8 cellular contexts compared by ENCODE assay signal in genomic region chr5:61330341-61330878, GRCh38. TPM values are rescaled to one million over a fixed set of nuclear protein-coding genes. Genes with fewer than 3 reads are reported as not detected.
DNase-seq lines count a peak whose midpoint lies in the region; FAIRE-seq and TF ChIP-seq lines count a peak whose summit lies in the region.

No MANE protein-coding gene starts in this region.

- TF ChIP-seq EP300 in esophagus muscularis mucosa (IDR thresholded peaks at IDR 0.05): no peak

- TF ChIP-seq CTCF in WERI-Rb-1 (IDR thresholded peaks at IDR 0.05; ENCODE audit: low read depth, low read length) (no peak), esophagus muscularis mucosa (IDR thresholded peaks at IDR 0.05) (no peak)

- intact Hi-C loops in esophagus muscularis mucosa (cut with DNase I): loop anchor here (5.0 to 10.0 kb wide), 4 partner anchors 168 to 386 kb away; partner anchors contain the start of genes ERCC8, NDUFAF2 and SMIM15

- under 1% methylated on average over 28 of the region's 32 CpGs for WGBS in esophagus muscularis mucosa

- FAIRE-seq in GM19239 (lab: Jason Lieb, UNC): no peak

- H3K27ac ChIP-seq in WERI-Rb-1 (peak overlapping the region; percentile 94), esophagus muscularis mucosa (replicated peaks in 1 of 4) (peak overlapping the region; percentile 97 to 98 (median 98))

- H3K4me3 ChIP-seq in WERI-Rb-1 (ENCODE audit: low read depth, low read length) (peak overlapping the region; percentile 94), esophagus muscularis mucosa (peak overlapping the region; percentile 82 to 99 (median 88))

- no peak for TF ChIP-seq POLR2A in esophagus muscularis mucosa (IDR thresholded peaks at IDR 0.05; ENCODE audit: low read depth)

- H3K27me3 ChIP-seq in WERI-Rb-1 (ENCODE audit: insufficient read depth, low read depth, severe bottlenecking): no peaks in the 10 kb centered on the region
- no peaks in the 10 kb centered on the region for H3K27me3 ChIP-seq in esophagus muscularis mucosa

- H3K9me3 ChIP-seq in WERI-Rb-1 (ENCODE audit: severe bottlenecking): no peaks in the 10 kb centered on the region
- H3K9me3 ChIP-seq in esophagus muscularis mucosa: no peaks in the 10 kb centered on the region

- H3K36me3 ChIP-seq in WERI-Rb-1 (peaks cover 5% of the 10 kb centered on the region; the same call in 1 of the 2 replicates), esophagus muscularis mucosa (no peaks in the 10 kb centered on the region)

- H3K4me1 ChIP-seq in esophagus muscularis mucosa: peaks cover 16 to 43% (median 35%) of the 10 kb centered on the region in 4 donors

- DNase-seq in NK-92 treated with Interleukin-12 subunit alpha and Interleukin-12 subunit beta, amount 100 ng/mL, for 24 hours (lab: John Stamatoyannopoulos, UW): peak; percentile 53
- DNase-seq in NK-92 (lab: John Stamatoyannopoulos, UW; ENCODE audit: unreplicated experiment): no peak
- peak; percentile 51 for DNase-seq in LoVo (ENCODE audit: low spot score)
- DNase-seq in WERI-Rb-1: peak; percentile 49
- DNase-seq in esophagus muscularis mucosa (ENCODE audit: extremely low spot score): no peak
- peak; percentile 66 for DNase-seq in myocyte (ENCODE audit: low read depth)
- DNase-seq in stimulated activated CD4-positive, alpha-beta T cell treated with anti-CD3 and anti-CD28 coated beads, Interleukin-12 subunit alpha, Interleukin-12 subunit beta, amount 100 ng/mL, for 4 hours: no peak
- DNase-seq in GM19239 (ENCODE audit: insufficient read length, low spot score): no peak

RNA-seq across cellular contexts. Expression of gene ZSWIM6, which starts 1.6 kb away (rescaled TPM):
- 10 to 100 TPM; 10.2 to 16.4 (median 12.5) TPM for total RNA-seq in esophagus muscularis mucosa
- total RNA-seq in myocyte: 8.7 and 9.7 TPM in 2 replicates
- polyA plus RNA-seq in myocyte (2012): 11.5 TPM

Comparison
In these comparisons a context has a peak if more than half of its experiments do, and no peak if none do; other contexts are left out.
1. DNase-seq: peak in NK-92 treated with Interleukin-12 subunit alpha and Interleukin-12 subunit beta, amount 100 ng/mL, for 24 hours (single experiment), LoVo (single experiment), WERI-Rb-1 (single experiment) and myocyte (single experiment); none in NK-92 (single experiment), esophagus muscularis mucosa (single experiment), stimulated activated CD4-positive, alpha-beta T cell treated with anti-CD3 and anti-CD28 coated beads, Interleukin-12 subunit alpha, Interleukin-12 subunit beta, amount 100 ng/mL, for 4 hours (single experiment) and GM19239 (single experiment).